Comparison of ENCODE assay signal across 9 cellular contexts in genomic region chr1:165857046-165857801, GRCh38. TPM values are rescaled to one million over a fixed set of nuclear protein-coding genes. Genes with fewer than 3 reads are reported as not detected.
A peak's percentile ranks its signal among the peaks of the same experiment; 100 is the strongest.
DNase-seq lines count a peak whose midpoint lies in the region; ATAC-seq and TF ChIP-seq lines count a peak whose summit lies in the region.
"Had no signal": no experiment of that assay in that cellular context is flagged by ENCODE, and none has a peak within 500 bp of the region (broad histone marks: within the 10 kb centered on the region; RNA-seq: fewer than 3 reads in every experiment).

No MANE protein-coding gene starts in this region.

- H3K4me1 ChIP-seq in RWPE2 (ENCODE audit: insufficient read depth, poor library complexity, severe bottlenecking): peaks cover 20% of the 10 kb centered on the region

- H3K27me3 ChIP-seq in RWPE2 (ENCODE audit: insufficient read depth, poor library complexity, severe bottlenecking): no peaks in the 10 kb centered on the region

- no peak overlapping the region for H3K4me3 ChIP-seq in RWPE2 (ENCODE audit: severe bottlenecking)
- H3K4me3 ChIP-seq: lung had no signal

- no peaks in the 10 kb centered on the region for H3K36me3 Mint-ChIP-seq in T-helper 1 cell treated with Interleukin-12 subunit alpha and Interleukin-12 subunit beta and Interleukin-4 antibody, amounts not matched to agents 30 μg/mL and 1 μg/mL, for 36 hours (ENCODE audit: low read depth)
- no peaks in the 10 kb centered on the region for H3K36me3 Mint-ChIP-seq in natural killer cell treated with Interleukin-12 subunit alpha and Interleukin-12 subunit beta and Interleukin-15 and Interleukin-18, amount 100 ng/mL, for 72 hours

- no peaks in the 10 kb centered on the region for H3K27me3 Mint-ChIP-seq in T-helper 1 cell treated with Interleukin-12 subunit alpha and Interleukin-12 subunit beta and Interleukin-4 antibody, amounts not matched to agents 30 μg/mL and 1 μg/mL, for 36 hours (ENCODE audit: low read depth)
- no peaks in the 10 kb centered on the region for H3K27me3 Mint-ChIP-seq in natural killer cell treated with Interleukin-12 subunit alpha and Interleukin-12 subunit beta and Interleukin-15 and Interleukin-18, amount 100 ng/mL, for 72 hours

- H3K9me3 Mint-ChIP-seq in T-helper 1 cell treated with Interleukin-12 subunit alpha and Interleukin-12 subunit beta and Interleukin-4 antibody, amounts not matched to agents 30 μg/mL and 1 μg/mL, for 36 hours: no peaks in the 10 kb centered on the region
- no peaks in the 10 kb centered on the region for H3K9me3 Mint-ChIP-seq in natural killer cell treated with Interleukin-12 subunit alpha and Interleukin-12 subunit beta and Interleukin-15 and Interleukin-18, amount 100 ng/mL, for 72 hours

- no peak for TF ChIP-seq CTCF in RWPE2 (IDR thresholded peaks at IDR 0.05; ENCODE audit: poor library complexity, severe bottlenecking)

- peak overlapping the region; percentile 6 for H3K27ac Mint-ChIP-seq in T-helper 1 cell treated with Interleukin-12 subunit alpha and Interleukin-12 subunit beta and Interleukin-4 antibody, amounts not matched to agents 30 μg/mL and 1 μg/mL, for 36 hours
- H3K27ac Mint-ChIP-seq in natural killer cell treated with Interleukin-12 subunit alpha and Interleukin-12 subunit beta and Interleukin-15 and Interleukin-18, amount 100 ng/mL, for 72 hours: peak overlapping the region in 1 of 2 donors; percentile 57

- no peak overlapping the region for H3K27ac ChIP-seq in RWPE2 (ENCODE audit: poor library complexity, severe bottlenecking)

- DNase-seq in T-helper 1 cell: no peak
- no peak for DNase-seq in RWPE2 (ENCODE audit: low spot score)
- DNase-seq in natural killer cell treated with Interleukin-12 subunit alpha and Interleukin-12 subunit beta and Interleukin-15 and Interleukin-18, amount 100 ng/mL, for 72 hours (ENCODE audit: low spot score): no peak
- DNase-seq in occipital lobe (lab: John Stamatoyannopoulos, UW): no peak
- no peak for DNase-seq in GF-D8 (lab: John Stamatoyannopoulos, UW)
- no peak for DNase-seq in HEK293T (ENCODE audit: extremely low spot score)

- H3K9me3 ChIP-seq in RWPE2 (ENCODE audit: severe bottlenecking): no peaks in the 10 kb centered on the region

- ATAC-seq in HG02981 (IDR thresholded peaks at IDR 0.05; ENCODE audit: unreplicated experiment) (peak; percentile 94), RWPE2 (ENCODE audit: low read depth) (peak; percentile 44; the same call in 2 of the 3 replicates)
- ATAC-seq in natural killer cell treated with Interleukin-12 subunit alpha and Interleukin-12 subunit beta and Interleukin-15 and Interleukin-18, amount 100 ng/mL, for 72 hours: peak; percentile 86

- no peak overlapping the region for H3K4me3 Mint-ChIP-seq in T-helper 1 cell treated with Interleukin-12 subunit alpha and Interleukin-12 subunit beta and Interleukin-4 antibody, amounts not matched to agents 30 μg/mL and 1 μg/mL, for 36 hours
- H3K4me3 Mint-ChIP-seq in natural killer cell treated with Interleukin-12 subunit alpha and Interleukin-12 subunit beta and Interleukin-15 and Interleukin-18, amount 100 ng/mL, for 72 hours: peak overlapping the region; percentile 2

- peaks cover under 1% of the 10 kb centered on the region; the same call in 1 of the 2 replicates for H3K36me3 ChIP-seq in RWPE2 (ENCODE audit: low read depth)

- peaks cover 21% of the 10 kb centered on the region for H3K4me1 Mint-ChIP-seq in T-helper 1 cell treated with Interleukin-12 subunit alpha and Interleukin-12 subunit beta and Interleukin-4 antibody, amounts not matched to agents 30 μg/mL and 1 μg/mL, for 36 hours (ENCODE audit: low read depth)
- H3K4me1 Mint-ChIP-seq in natural killer cell treated with Interleukin-12 subunit alpha and Interleukin-12 subunit beta and Interleukin-15 and Interleukin-18, amount 100 ng/mL, for 72 hours (ENCODE audit: low read depth in 2 of 2): peaks cover 60 to 68% of the 10 kb centered on the region in 2 donors

- POLR2A ChIA-PET in HEK293T (lab: Yijun Ruan, JAX): no interaction called here

- CTCF ChIA-PET in HEK293T (lab: Yijun Ruan, JAX): no interaction called here

TF ChIP-seq in HEK293T, 16 proteins besides CTCF, POLR2A, EP300 and RAD21:
- TF ChIP-seq SP1 (IDR thresholded peaks at IDR 0.05) (no peak), TARDBP (IDR thresholded peaks at IDR 0.05) (no peak), ZNF384 (IDR thresholded peaks at IDR 0.05) (no peak), HDGF (IDR thresholded peaks at IDR 0.05; ENCODE audit: borderline replicate concordance) (no peak), BHLHE40 (IDR thresholded peaks at IDR 0.05; ENCODE audit: borderline replicate concordance) (no peak), CTBP1 (IDR thresholded peaks at IDR 0.05; ENCODE audit: borderline replicate concordance) (no peak), FOXM1 (IDR thresholded peaks at IDR 0.05; ENCODE audit: borderline replicate concordance) (no peak), NFRKB (IDR thresholded peaks at IDR 0.05) (no peak), LEF1 (IDR thresholded peaks at IDR 0.05; ENCODE audit: borderline replicate concordance) (no peak), FOXK2 (IDR thresholded peaks at IDR 0.05) (no peak), SUZ12 (IDR thresholded peaks at IDR 0.05) (no peak), L3MBTL2 (conservative IDR thresholded peaks at IDR 0.05) (no peak), ARNT (IDR thresholded peaks at IDR 0.05) (no peak), ELF4 (IDR thresholded peaks at IDR 0.05) (no peak)
- TF ChIP-seq, protein P1, sequence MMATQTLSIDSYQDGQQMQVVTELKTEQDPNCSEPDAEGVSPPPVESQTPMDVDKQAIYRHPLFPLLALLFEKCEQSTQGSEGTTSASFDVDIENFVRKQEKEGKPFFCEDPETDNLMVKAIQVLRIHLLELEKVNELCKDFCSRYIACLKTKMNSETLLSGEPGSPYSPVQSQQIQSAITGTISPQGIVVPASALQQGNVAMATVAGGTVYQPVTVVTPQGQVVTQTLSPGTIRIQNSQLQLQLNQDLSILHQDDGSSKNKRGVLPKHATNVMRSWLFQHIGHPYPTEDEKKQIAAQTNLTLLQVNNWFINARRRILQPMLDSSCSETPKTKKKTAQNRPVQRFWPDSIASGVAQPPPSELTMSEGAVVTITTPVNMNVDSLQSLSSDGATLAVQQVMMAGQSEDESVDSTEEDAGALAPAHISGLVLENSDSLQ (IDR thresholded peaks at IDR 0.05): no peak

RNA-seq across cellular contexts. Expression of gene UCK2, which starts 29.8 kb away (rescaled TPM):
- total RNA-seq in natural killer cell treated with Interleukin-12 subunit alpha and Interleukin-12 subunit beta and Interleukin-15 and Interleukin-18, amount 100 ng/mL, for 72 hours: 10 to 100 TPM; 43.4 to 83.3 TPM
- 103 TPM for total RNA-seq in occipital lobe

Comparison
In these comparisons a context has a peak if more than half of its experiments do, and no peak if none do; other contexts are left out.
1. ATAC-seq: peak in every context shown above with its lines; median percentile 94 in HG02981; 86 in natural killer cell treated with Interleukin-12 subunit alpha and Interleukin-12 subunit beta and Interleukin-15 and Interleukin-18, amount 100 ng/mL, for 72 hours; 44 in RWPE2.